ENCODE assay signal across 9 cellular contexts in genomic region chrX:102517331-102517730, GRCh38. TPM values are rescaled to one million over a fixed set of nuclear protein-coding genes. Genes with fewer than 3 reads are reported as not detected.
DNase-seq lines count a peak whose midpoint lies in the region; ATAC-seq and TF ChIP-seq lines count a peak whose summit lies in the region.
"Had no signal": no experiment of that assay in that cellular context is flagged by ENCODE, and none has a peak within 500 bp of the region (broad histone marks: within the 10 kb centered on the region; RNA-seq: fewer than 3 reads in every experiment).

No MANE protein-coding gene starts in this region.

- H3K4me3 Mint-ChIP-seq in chondrocyte (ENCODE audit: unreplicated experiment): no peak overlapping the region

- intact Hi-C loops in sciatic nerve (cut with DNase I): no loop called here

- H3K27ac Mint-ChIP-seq in chondrocyte (ENCODE audit: unreplicated experiment): no peak overlapping the region

- H3K9me3 Mint-ChIP-seq in chondrocyte (ENCODE audit: low read depth): peaks cover 11% of the 10 kb centered on the region

- ATAC-seq in sciatic nerve (peak; percentile 43), HG02623 (IDR thresholded peaks at IDR 0.05; ENCODE audit: unreplicated experiment) (no peak)

- DNase-seq in NCI-H2196 (lab: John Stamatoyannopoulos, UW; ENCODE audit: unreplicated experiment) (peak; percentile 0), NCI-H2196 treated with DMSO at 0.1 percent for 48 hours (lab: John Stamatoyannopoulos, UW; ENCODE audit: unreplicated experiment) (no peak), NCI-H2227 (lab: John Stamatoyannopoulos, UW; ENCODE audit: unreplicated experiment) (peak; percentile 51), chondrocyte (ENCODE audit: low spot score) (no peak), sciatic nerve (ENCODE audit: low spot score) (no peak), AG20443 (ENCODE audit: low spot score) (no peak)
- DNase-seq in activated CD8-positive, alpha-beta memory T cell treated with anti-CD3 and anti-CD28 coated beads, Interleukin-2, amount 50 U/mL, for 4 hours: no peak

- peak; percentile 73 for TF ChIP-seq CTCF in chondrocyte (IDR thresholded peaks at IDR 0.05)

- no peaks in the 10 kb centered on the region for H3K27me3 Mint-ChIP-seq in chondrocyte (ENCODE audit: low read depth)

- peaks cover 3% of the 10 kb centered on the region for H3K4me1 Mint-ChIP-seq in chondrocyte (ENCODE audit: low read depth)

- no peaks in the 10 kb centered on the region for H3K36me3 Mint-ChIP-seq in chondrocyte (ENCODE audit: low read depth)

RNA-seq across cellular contexts. Expression of gene TMSB15A, which starts 0.8 kb away (rescaled TPM):
- total RNA-seq in chondrocyte (1.1 to 4.6 TPM (median 4.4 TPM) in 3 replicates), sciatic nerve (not detected)

RNA-seq across cellular contexts. Expression of gene TCP11X2, which starts 45.7 kb away (rescaled TPM):
- total RNA-seq in chondrocyte (not detected in 3 replicates), sciatic nerve (not detected)
- total RNA-seq: mucosa of descending colon had no signal

Comparison
In these comparisons a context has a peak if more than half of its experiments do, and no peak if none do; other contexts are left out.
1. DNase-seq: peak in NCI-H2196 (single experiment) and NCI-H2227 (single experiment); none in NCI-H2196 treated with DMSO at 0.1 percent for 48 hours (single experiment), chondrocyte (single experiment), sciatic nerve (single experiment), activated CD8-positive, alpha-beta memory T cell treated with anti-CD3 and anti-CD28 coated beads, Interleukin-2, amount 50 U/mL, for 4 hours (single experiment) and AG20443 (single experiment).